In the genomic region with DNA sequence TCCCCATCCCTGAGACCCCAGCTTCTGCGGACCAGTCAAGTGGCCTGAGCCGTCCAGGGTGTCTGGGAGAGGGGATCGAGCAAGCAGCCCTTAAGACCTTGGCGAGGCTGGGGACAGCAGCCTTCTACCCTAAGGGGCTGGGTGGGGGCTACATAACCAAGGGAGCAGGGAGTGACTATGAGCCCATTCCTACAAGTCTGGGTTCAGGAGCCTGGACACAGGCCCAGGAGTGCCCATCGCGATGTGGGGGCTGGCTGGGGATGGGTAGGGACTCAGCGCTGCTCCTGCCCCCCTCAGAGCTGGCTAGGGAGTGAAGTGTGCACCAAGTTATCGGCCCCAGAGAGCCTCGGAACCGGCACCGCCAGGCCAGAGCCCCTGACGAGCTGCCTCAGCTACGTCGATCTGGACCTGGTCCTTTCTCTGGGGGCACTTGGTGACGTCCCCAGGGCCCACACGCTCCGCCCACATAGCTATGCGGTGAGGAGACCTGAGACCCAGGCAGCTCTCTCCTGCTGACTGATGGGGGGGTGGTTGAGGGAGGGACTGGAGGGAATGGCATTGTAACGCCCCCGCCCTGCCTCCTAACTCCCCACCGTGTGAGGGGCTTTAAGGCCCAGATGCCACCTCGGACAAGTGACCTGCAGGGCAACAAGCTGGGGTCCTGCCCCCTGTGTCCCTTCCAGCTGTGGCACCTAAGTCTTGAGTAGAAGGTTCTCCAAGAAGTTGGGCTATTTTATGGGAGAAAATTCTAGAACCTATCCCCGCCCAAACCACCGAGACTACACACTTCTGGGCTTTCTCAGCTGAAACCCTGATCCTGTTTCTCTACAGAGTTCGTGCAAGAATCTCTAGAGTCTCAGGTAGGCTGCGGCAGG, we compare ENCODE assay signal across 13 cellular contexts. TPM values are rescaled to one million over a fixed set of nuclear protein-coding genes. Genes with fewer than 3 reads are reported as not detected.
A peak's percentile ranks its signal among the peaks of the same experiment; 100 is the strongest.
DNase-seq lines count a peak whose midpoint lies in the region; ATAC-seq, FAIRE-seq and TF ChIP-seq lines count a peak whose summit lies in the region.
"Had no signal": no experiment of that assay in that cellular context is flagged by ENCODE, and none has a peak within 500 bp of the region (broad histone marks: within the 10 kb centered on the region; RNA-seq: fewer than 3 reads in every experiment).

No MANE protein-coding gene starts in this region.

- H3K36me3 ChIP-seq in heart left ventricle, result peaks cover 0 to 30% (median 22%) of the 10 kb centered on the region in 9 donors

- H3K4me1 ChIP-seq in heart left ventricle, result peaks cover 0 to 26% (median 13%) of the 10 kb centered on the region in 12 donors

- no peaks in the 10 kb centered on the region for H3K9me3 ChIP-seq in heart left ventricle

- no peak for FAIRE-seq in urothelium cell line (lab: Jason Lieb, UNC)

- intact Hi-C loops in heart left ventricle (cut with DNase I), result loop anchor here in 1 of 10 donors (2.0 kb wide), 1 partner anchor 14 kb away; no protein-coding TSS in a partner anchor
- intact Hi-C loops in left ventricle myocardium superior (cut with micrococcal nuclease), result no loop called here
- intact Hi-C loops in head of caudate nucleus (cut with DNase I), result no loop called here

- DNase-seq in heart left ventricle, result peak in 3 of 5 donors; percentile 17 to 65 (median 23)
- DNase-seq in left ventricle myocardium superior, result no peak
- peak; percentile 80 for DNase-seq in islet precursor cell
- DNase-seq in urothelium cell line (ENCODE audit: low spot score), result peak; percentile 48
- no peak for DNase-seq in head of caudate nucleus
- no peak for DNase-seq in NCI-H2227 treated with DMSO at 0.1 percent for 48 hours (lab: John Stamatoyannopoulos, UW)
- DNase-seq: NK-92 treated with Interleukin-12 subunit alpha and Interleukin-12 subunit beta, amount 100 ng/mL, for 24 hours; occipital lobe had no signal

- H3K27ac ChIP-seq in heart left ventricle (no peak overlapping the region), VCaP (peak overlapping the region; percentile 75; the same call in 1 of the 2 replicates)
- H3K27ac ChIP-seq: coronary artery had no signal

- ATAC-seq in heart left ventricle (no peak), left ventricle myocardium superior (no peak), HG03342 (IDR thresholded peaks at IDR 0.05; ENCODE audit: unreplicated experiment) (no peak)

- no peaks in the 10 kb centered on the region for H3K27me3 ChIP-seq in heart left ventricle

- no peak overlapping the region for H3K4me3 ChIP-seq in heart left ventricle

- TF ChIP-seq POLR2A in heart left ventricle (IDR thresholded peaks at IDR 0.05), result no peak

- 72 to 77% (median 74%) methylated on average over 15 to 26 of the region's 26 CpGs for WGBS in heart left ventricle, 4 donors

- TF ChIP-seq CTCF in heart left ventricle (IDR thresholded peaks at IDR 0.05), result no peak
- no peak for TF ChIP-seq CTCF in VCaP (conservative IDR thresholded peaks at IDR 0.05)

RNA-seq across cellular contexts. Expression of a gene that starts 2.5 kb away (rescaled TPM):
- total RNA-seq in heart left ventricle, result 1 to 10 TPM in 2 of 9 donors, under 1 TPM in 3, not detected in 4; 0.35 to 2.3 (median 0.72) TPM
- polyA plus RNA-seq in heart left ventricle, result under 1 TPM; 0.30 to 0.65 TPM
- 0.77 TPM for total RNA-seq in left ventricle myocardium superior
- total RNA-seq: fibroblast of villous mesenchyme, occipital lobe had no signal

RNA-seq across cellular contexts. Expression of a gene that starts 14.7 kb away (rescaled TPM):
- total RNA-seq in heart left ventricle (10 to 100 TPM; 18.5 to 46.6 (median 29.2) TPM), left ventricle myocardium superior (27.3 TPM)
- polyA plus RNA-seq in heart left ventricle, result 10 to 100 TPM; 34.1 to 42.0 TPM

RNA-seq across cellular contexts. Expression of a gene that starts 14.9 kb away (rescaled TPM):
- total RNA-seq in heart left ventricle (under 1 TPM in 6 of 9 donors, not detected in 3; 0.11 to 0.75 (median 0.48) TPM), left ventricle myocardium superior (0.77 TPM)
- polyA plus RNA-seq in heart left ventricle, result under 1 TPM in 1 of 2 donors, not detected in 1; 0.14 TPM
- total RNA-seq: HT1080 had no signal

RNA-seq across cellular contexts. Expression of a gene that starts 31.0 kb away (rescaled TPM):
- total RNA-seq in heart left ventricle, result 10 to 100 TPM; 15.7 to 68.1 (median 28.3) TPM
- polyA plus RNA-seq in heart left ventricle, result 10 to 100 TPM; 33.5 to 35.4 TPM
- total RNA-seq in left ventricle myocardium superior, result 40.4 TPM

RNA-seq across cellular contexts. Expression of a gene that starts 32.2 kb away (rescaled TPM):
- total RNA-seq in heart left ventricle, result 10 to 100 TPM; 24.1 to 36.9 (median 32.8) TPM
- polyA plus RNA-seq in heart left ventricle, result 10 to 100 TPM; 12.5 to 30.8 TPM
- 24.7 TPM for total RNA-seq in left ventricle myocardium superior

Comparison
In these comparisons a context has a peak if more than half of its experiments do, and no peak if none do; other contexts are left out.
1. DNase-seq: peak in heart left ventricle (3 of 5), islet precursor cell (single experiment) and urothelium cell line (single experiment); none in left ventricle myocardium superior (single experiment), head of caudate nucleus (0 of 42) and NCI-H2227 treated with DMSO at 0.1 percent for 48 hours (single experiment).